14 cellular contexts compared by ENCODE assay signal in the genomic region with DNA sequence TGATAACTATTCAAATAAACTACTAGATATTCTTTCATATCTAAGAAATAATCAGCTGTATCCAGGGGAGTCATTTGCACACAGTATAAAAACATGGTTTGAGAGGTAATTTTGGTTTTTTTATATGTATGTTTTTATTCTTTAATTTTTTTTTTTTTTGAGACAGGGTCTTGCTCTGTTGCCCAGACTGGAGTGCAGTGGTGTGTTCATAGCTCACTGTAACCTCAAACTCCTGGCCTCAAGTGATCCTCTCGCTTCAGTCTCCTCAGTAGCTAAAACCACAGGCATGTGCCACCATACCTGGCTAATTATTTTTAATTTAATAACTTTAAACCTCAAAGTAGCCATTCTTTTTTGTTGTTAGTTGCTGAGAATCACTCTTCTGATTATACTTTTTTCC. TPM values are rescaled to one million over a fixed set of nuclear protein-coding genes. Genes with fewer than 3 reads are reported as not detected.
A peak's percentile ranks its signal among the peaks of the same experiment; 100 is the strongest.
DNase-seq lines count a peak whose midpoint lies in the region; TF ChIP-seq lines count a peak whose summit lies in the region.
"Had no signal": no experiment of that assay in that cellular context is flagged by ENCODE, and none has a peak within 500 bp of the region (broad histone marks: within the 10 kb centered on the region; RNA-seq: fewer than 3 reads in every experiment).

No MANE protein-coding gene starts in this region.

- H3K4me3 ChIP-seq in BLaER1 = peak overlapping the region; percentile 83
- H3K4me3 ChIP-seq in HUES48 (ENCODE audit: low read depth, low read length) = peak overlapping the region; percentile 89; the same call in 1 of the 2 replicates
- peak overlapping the region in 1 of 4 donors; percentile 81 for H3K4me3 ChIP-seq in Peyer's patch

- TF ChIP-seq CTCF in Peyer's patch (IDR thresholded peaks at IDR 0.05) = no peak

- no peak for TF ChIP-seq POLR2A in Peyer's patch (IDR thresholded peaks at IDR 0.05)

- H3K9me3 Mint-ChIP-seq in activated naive CD8-positive, alpha-beta T cell (ENCODE audit: low read depth) = no peaks in the 10 kb centered on the region
- H3K9me3 Mint-ChIP-seq: dendritic cell treated with granulocyte-macrophage colony-stimulating factor and Interleukin-4, amounts not matched to agents 40 ng/mL and 50 ng/mL, for 4 days had no signal

- H3K27ac ChIP-seq in BLaER1 (no peak overlapping the region), HUES48 (ENCODE audit: low read depth, low read length) (no peak overlapping the region), Peyer's patch (no peak overlapping the region)

- no peaks in the 10 kb centered on the region for H3K27me3 ChIP-seq in BLaER1
- no peaks in the 10 kb centered on the region for H3K27me3 ChIP-seq in HUES48 (ENCODE audit: control insufficient read depth, insufficient read depth, low read length)
- H3K27me3 ChIP-seq in Peyer's patch = no peaks in the 10 kb centered on the region
- H3K27me3 ChIP-seq: gastrocnemius medialis, stomach had no signal

- H3K4me3 Mint-ChIP-seq in activated naive CD8-positive, alpha-beta T cell = peak overlapping the region; percentile 97

- H3K9me3 ChIP-seq in BLaER1 (peaks cover 3% of the 10 kb centered on the region; the same call in 1 of the 2 replicates), HUES48 (ENCODE audit: control insufficient read depth, insufficient read depth, low read length) (no peaks in the 10 kb centered on the region), Peyer's patch (no peaks in the 10 kb centered on the region)
- H3K9me3 ChIP-seq: gastrocnemius medialis, stomach had no signal

- no peaks in the 10 kb centered on the region for H3K27me3 Mint-ChIP-seq in activated naive CD8-positive, alpha-beta T cell
- H3K27me3 Mint-ChIP-seq: dendritic cell treated with granulocyte-macrophage colony-stimulating factor and Interleukin-4, amounts not matched to agents 40 ng/mL and 50 ng/mL, for 4 days had no signal

- H4K20me1 ChIP-seq in BLaER1 = no peaks in the 10 kb centered on the region

- peak overlapping the region; percentile 100 for H3K27ac Mint-ChIP-seq in activated naive CD8-positive, alpha-beta T cell

- H3K9ac ChIP-seq in BLaER1 (peak overlapping the region; percentile 99; the same call in 1 of the 2 replicates), HUES48 (ENCODE audit: low read depth, low read length) (no peak overlapping the region)

- H3K4me1 ChIP-seq in BLaER1 (peaks cover 56% of the 10 kb centered on the region), HUES48 (ENCODE audit: control insufficient read depth, insufficient read depth, low read length) (peaks cover 8% of the 10 kb centered on the region; the same call in 1 of the 2 replicates), Peyer's patch (peaks cover 0 to 16% (median 5%) of the 10 kb centered on the region in 4 donors)

- H3K36me3 ChIP-seq in BLaER1 = peaks cover 34% of the 10 kb centered on the region
- peaks cover 11% of the 10 kb centered on the region for H3K36me3 ChIP-seq in HUES48 (ENCODE audit: control insufficient read depth, insufficient read depth, low read length)
- H3K36me3 ChIP-seq in Peyer's patch = no peaks in the 10 kb centered on the region

- peaks cover 72% of the 10 kb centered on the region for H3K4me1 Mint-ChIP-seq in activated naive CD8-positive, alpha-beta T cell (ENCODE audit: low read depth)

- peaks cover 25% of the 10 kb centered on the region for H3K36me3 Mint-ChIP-seq in activated naive CD8-positive, alpha-beta T cell

- DNase-seq in kidney tubule cell (ENCODE audit: low spot score) (peak; percentile 14), SKM-1 (lab: John Stamatoyannopoulos, UW; ENCODE audit: unreplicated experiment) (no peak), Peyer's patch (no peak), dedifferentiated amniotic fluid mesenchymal stem cell (ENCODE audit: extremely low spot score) (no peak), SW480 (ENCODE audit: low spot score) (no peak)
- DNase-seq: COR-L47, gastrocnemius medialis, GOT3, NCI-H2029, stomach had no signal

- peak overlapping the region; percentile 83 for H3K4me2 ChIP-seq in BLaER1

RNA-seq across cellular contexts. Expression of gene PRORP, which starts 1.8 kb away (rescaled TPM):
- 10 to 100 TPM; 29.2 to 52.0 (median 36.9) TPM for total RNA-seq in Peyer's patch

RNA-seq across cellular contexts. Expression of gene PPP2R3C, which starts 2.3 kb away (rescaled TPM):
- total RNA-seq in Peyer's patch = 10 to 100 TPM; 20.1 to 44.6 (median 33.6) TPM
